1 cellular context compared by ENCODE assay signal in the genomic region with DNA sequence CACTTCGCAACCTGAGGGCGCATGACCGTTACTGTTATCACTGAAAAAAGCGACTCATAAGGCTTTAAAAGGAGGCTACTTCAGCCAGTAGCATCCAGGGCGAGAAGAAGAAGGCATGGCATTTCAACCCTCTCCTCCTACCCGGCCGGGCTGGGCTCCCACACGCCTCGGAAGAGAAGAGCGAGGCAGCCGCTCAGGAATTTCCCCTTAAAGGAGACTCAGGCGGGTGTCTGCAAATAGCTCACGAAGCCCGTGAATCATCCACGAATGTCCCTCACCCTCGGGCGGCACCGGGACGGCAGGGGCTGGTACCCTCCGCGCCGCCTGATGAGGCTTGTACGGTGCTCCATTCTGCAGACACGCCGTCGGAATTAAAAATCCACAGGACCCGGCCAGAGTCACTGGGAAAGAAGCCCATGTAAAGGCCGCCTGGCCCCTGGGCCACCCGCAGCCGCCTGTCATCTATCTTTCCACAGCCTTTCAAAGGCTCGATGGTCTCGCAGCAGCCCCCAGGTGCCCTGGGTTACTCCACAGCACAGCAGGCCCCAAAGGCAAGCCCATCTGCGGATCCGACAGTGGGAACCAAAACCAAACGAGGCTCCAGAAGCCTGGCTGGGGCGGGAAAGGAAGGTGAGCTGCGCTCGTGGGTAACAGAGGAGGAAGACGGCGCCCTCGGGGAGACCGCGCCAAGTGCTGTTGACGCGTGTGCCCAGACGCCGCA.
TF ChIP-seq lines count a peak whose summit lies in the region.

No MANE protein-coding gene starts in this region.

TF ChIP-seq in K562, 482 proteins besides CTCF, POLR2A, EP300 and RAD21:
- 0 out of 2 replicates have a peak, but pooled peaks have one; percentile 2 for TF ChIP-seq POLR2G (IDR thresholded peaks at IDR 0.05; ENCODE audit: low read depth, low read length)
- TF ChIP-seq ZNF274 (IDR thresholded peaks at IDR 0.05; ENCODE audit: borderline replicate concordance, low read depth, low read length), result no peak
- TF ChIP-seq, protein P1, sequence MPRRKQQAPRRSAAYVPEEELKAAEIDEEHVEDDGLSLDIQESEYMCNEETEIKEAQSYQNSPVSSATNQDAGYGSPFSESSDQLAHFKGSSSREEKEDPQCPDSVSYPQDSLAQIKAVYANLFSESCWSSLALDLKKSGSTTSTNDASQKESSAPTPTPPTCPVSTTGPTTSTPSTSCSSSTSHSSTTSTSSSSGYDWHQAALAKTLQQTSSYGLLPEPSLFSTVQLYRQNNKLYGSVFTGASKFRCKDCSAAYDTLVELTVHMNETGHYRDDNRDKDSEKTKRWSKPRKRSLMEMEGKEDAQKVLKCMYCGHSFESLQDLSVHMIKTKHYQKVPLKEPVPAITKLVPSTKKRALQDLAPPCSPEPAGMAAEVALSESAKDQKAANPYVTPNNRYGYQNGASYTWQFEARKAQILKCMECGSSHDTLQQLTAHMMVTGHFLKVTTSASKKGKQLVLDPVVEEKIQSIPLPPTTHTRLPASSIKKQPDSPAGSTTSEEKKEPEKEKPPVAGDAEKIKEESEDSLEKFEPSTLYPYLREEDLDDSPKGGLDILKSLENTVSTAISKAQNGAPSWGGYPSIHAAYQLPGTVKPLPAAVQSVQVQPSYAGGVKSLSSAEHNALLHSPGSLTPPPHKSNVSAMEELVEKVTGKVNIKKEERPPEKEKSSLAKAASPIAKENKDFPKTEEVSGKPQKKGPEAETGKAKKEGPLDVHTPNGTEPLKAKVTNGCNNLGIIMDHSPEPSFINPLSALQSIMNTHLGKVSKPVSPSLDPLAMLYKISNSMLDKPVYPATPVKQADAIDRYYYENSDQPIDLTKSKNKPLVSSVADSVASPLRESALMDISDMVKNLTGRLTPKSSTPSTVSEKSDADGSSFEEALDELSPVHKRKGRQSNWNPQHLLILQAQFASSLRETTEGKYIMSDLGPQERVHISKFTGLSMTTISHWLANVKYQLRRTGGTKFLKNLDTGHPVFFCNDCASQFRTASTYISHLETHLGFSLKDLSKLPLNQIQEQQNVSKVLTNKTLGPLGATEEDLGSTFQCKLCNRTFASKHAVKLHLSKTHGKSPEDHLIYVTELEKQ (CRISPR knock-in tag; IDR thresholded peaks at IDR 0.05), result no peak
